11 cellular contexts compared by ENCODE assay signal in genomic region chr2:10431797-10432196, GRCh38. TPM values are rescaled to one million over a fixed set of nuclear protein-coding genes. Genes with fewer than 3 reads are reported as not detected.
A peak's percentile ranks its signal among the peaks of the same experiment; 100 is the strongest.
DNase-seq lines count a peak whose midpoint lies in the region; ATAC-seq and TF ChIP-seq lines count a peak whose summit lies in the region.
"Had no signal": no experiment of that assay in that cellular context is flagged by ENCODE, and none has a peak within 500 bp of the region (broad histone marks: within the 10 kb centered on the region; RNA-seq: fewer than 3 reads in every experiment).

No MANE protein-coding gene starts in this region.

- H3K4me2 ChIP-seq in neuronal stem cell (ENCODE audit: insufficient read depth, low read length, poor library complexity, severe bottlenecking): no peak overlapping the region

- TF ChIP-seq POLR2A in erythroblast (IDR thresholded peaks at IDR 0.05; ENCODE audit: low read length) (no peak), gastroesophageal sphincter (IDR thresholded peaks at IDR 0.05) (no peak)

- intact Hi-C loops in Caco-2 (cut with micrococcal nuclease; ENCODE audit: unreplicated experiment): loop anchor here (10.0 kb wide), 2 partner anchors 157 to 617 kb away; no protein-coding TSS in a partner anchor

- no peak overlapping the region for H2AFZ ChIP-seq in neuronal stem cell (ENCODE audit: low read length)

- BruUV-seq in Caco-2 (replicated peaks; lab: Mats Ljungman, UMichigan): no TSS peak

- 0 out of 2 replicates have a peak overlapping the region, but pooled peaks have one; percentile 3 for H3K4me3 ChIP-seq in Caco-2 (ENCODE audit: low read depth, low read length)
- no peak overlapping the region for H3K4me3 ChIP-seq in neuronal stem cell (ENCODE audit: low read length in 2 of 2)
- no peak overlapping the region for H3K4me3 ChIP-seq in right atrium auricular region
- H3K4me3 ChIP-seq in gastroesophageal sphincter: peak overlapping the region in 1 of 2 donors; percentile 43
- H3K4me3 ChIP-seq in brain microvascular endothelial cell (ENCODE audit: low read depth, low read length): no peak overlapping the region
- H3K4me3 ChIP-seq: uterus had no signal

- no peak overlapping the region for H4K8ac ChIP-seq in neuronal stem cell (ENCODE audit: low read depth, low read length)

- in situ Hi-C loops in brain microvascular endothelial cell (cut with HindIII; ENCODE audit: low pct_ligation_motif_present, low sequenced_read_pairs): loop anchor here (25.0 kb wide), 1 partner anchor 319 kb away; the partner anchor contains the start of gene RRM2

- no peak for TF ChIP-seq EP300 in gastroesophageal sphincter (IDR thresholded peaks at IDR 0.05)

- H3K27ac ChIP-seq in neuronal stem cell (replicated peaks; ENCODE audit: low read length) (no peak overlapping the region), right atrium auricular region (no peak overlapping the region), gastroesophageal sphincter (no peak overlapping the region), brain microvascular endothelial cell (no peak overlapping the region)
- H3K27ac ChIP-seq: gastrocnemius medialis, uterus had no signal

- no peak for DNase-seq in Caco-2
- peak; percentile 41 to 46 for DNase-seq in erythroblast (lab: John Stamatoyannopoulos, UW)
- DNase-seq in neuronal stem cell (ENCODE audit: low spot score): no peak
- DNase-seq in right atrium auricular region (ENCODE audit: low spot score): no peak
- DNase-seq in NCI-H1694 (lab: John Stamatoyannopoulos, UW): no peak
- no peak for DNase-seq in brain microvascular endothelial cell
- DNase-seq: DMS79 treated with DMSO at 0.1 percent for 48 hours, gastrocnemius medialis, uterus had no signal

- H2AK5ac ChIP-seq in neuronal stem cell (ENCODE audit: low read depth, low read length): peak overlapping the region; percentile 68

- TF ChIP-seq CTCF in Caco-2 (IDR thresholded peaks at IDR 0.05; ENCODE audit: insufficient read depth in 1 of 2, low read depth in 1 of 2, low read length in 1 of 2, severe bottlenecking in 1 of 2, unreplicated experiment in 1 of 2): no peak
- no peak for TF ChIP-seq CTCF in right atrium auricular region (IDR thresholded peaks at IDR 0.05)
- TF ChIP-seq CTCF in gastroesophageal sphincter (IDR thresholded peaks at IDR 0.05): no peak
- TF ChIP-seq CTCF in brain microvascular endothelial cell (IDR thresholded peaks at IDR 0.05; ENCODE audit: low read depth, low read length, missing control alignments): no peak

- no peak overlapping the region for H3K14ac ChIP-seq in neuronal stem cell (ENCODE audit: low read length)

- H2BK5ac ChIP-seq in neuronal stem cell (ENCODE audit: low read length): peak overlapping the region; percentile 7

- H3K9me3 ChIP-seq in Caco-2 (no peaks in the 10 kb centered on the region), neuronal stem cell (replicated peaks in 1 of 2; ENCODE audit: control insufficient read depth in 2 of 2, insufficient read depth in 1 of 2, low read depth in 1 of 2, low read length in 2 of 2) (peaks cover 0 to 5% of the 10 kb centered on the region in 2 donors), right atrium auricular region (no peaks in the 10 kb centered on the region), gastroesophageal sphincter (no peaks in the 10 kb centered on the region)
- H3K9me3 ChIP-seq: gastrocnemius medialis, uterus had no signal

- H3K27me3 Mint-ChIP-seq in Caco-2 (ENCODE audit: insufficient read depth, unreplicated experiment) (no peaks in the 10 kb centered on the region), IgD-negative memory B cell (no peaks in the 10 kb centered on the region)

- no CpG with 5 or more reads among the region's 16 CpGs for WGBS in neuronal stem cell (ENCODE audit: extremely low coverage in 2 of 2, insufficient read length in 2 of 2, insufficient replicate concordance in 1 of 2), 2 donors
- WGBS in gastroesophageal sphincter (ENCODE audit: low coverage in 1 of 2), 2 donors: 24% methylated on average over 6 of the region's 16 CpGs; no CpG with 5 or more reads in 1 of the 2 donors

- H3K36me3 Mint-ChIP-seq in Caco-2 (ENCODE audit: insufficient read depth, unreplicated experiment) (no peaks in the 10 kb centered on the region), IgD-negative memory B cell (no peaks in the 10 kb centered on the region)

- no peak overlapping the region for H3K18ac ChIP-seq in neuronal stem cell (ENCODE audit: low read length)

- CTCF ChIA-PET in Caco-2 (lab: Charles Lee): no interaction called here

- H3K27ac Mint-ChIP-seq in Caco-2 (ENCODE audit: unreplicated experiment) (no peak overlapping the region), IgD-negative memory B cell (peak overlapping the region in 1 of 3 donors; percentile 72)

- POLR2A ChIA-PET in Caco-2 (lab: Charles Lee): no interaction called here

- H3K23ac ChIP-seq in neuronal stem cell (ENCODE audit: low read depth, low read length, poor library complexity): no peak overlapping the region

- H3K4me1 Mint-ChIP-seq in Caco-2 (ENCODE audit: low read depth, unreplicated experiment) (peaks cover 8% of the 10 kb centered on the region), IgD-negative memory B cell (peaks cover 5 to 16% (median 15%) of the 10 kb centered on the region in 3 donors)

- H3K9me3 Mint-ChIP-seq in Caco-2 (ENCODE audit: unreplicated experiment): no peaks in the 10 kb centered on the region
- no peaks in the 10 kb centered on the region for H3K9me3 Mint-ChIP-seq in IgD-negative memory B cell

- no peaks in the 10 kb centered on the region for H3K36me3 ChIP-seq in Caco-2 (ENCODE audit: control insufficient read depth, insufficient read depth, low read length)
- H3K36me3 ChIP-seq in neuronal stem cell (replicated peaks in 1 of 2; ENCODE audit: control insufficient read depth in 2 of 2, insufficient read depth in 2 of 2, low read length in 2 of 2): peaks cover 0 to 1% of the 10 kb centered on the region in 2 donors
- H3K36me3 ChIP-seq in right atrium auricular region: peaks cover 5% of the 10 kb centered on the region
- H3K36me3 ChIP-seq in gastroesophageal sphincter: peaks cover 0 to 11% of the 10 kb centered on the region in 2 donors
- no peaks in the 10 kb centered on the region for H3K36me3 ChIP-seq in brain microvascular endothelial cell (replicated peaks)
- H3K36me3 ChIP-seq: gastrocnemius medialis, uterus had no signal

- peak overlapping the region; percentile 49 for H3K4me3 Mint-ChIP-seq in Caco-2 (ENCODE audit: unreplicated experiment)
- H3K4me3 Mint-ChIP-seq in IgD-negative memory B cell: peak overlapping the region; percentile 53 to 94 (median 73)

- no peak overlapping the region for H4K91ac ChIP-seq in neuronal stem cell (ENCODE audit: low read depth, low read length, poor library complexity)

- H3K4me1 ChIP-seq in Caco-2 (peaks cover 18% of the 10 kb centered on the region), neuronal stem cell (ENCODE audit: control insufficient read depth in 2 of 2, insufficient read depth in 1 of 2, low read depth in 1 of 2, low read length in 2 of 2) (peaks cover 20 to 30% of the 10 kb centered on the region in 2 donors), right atrium auricular region (peaks cover 0 to 9% of the 10 kb centered on the region in 2 donors), gastroesophageal sphincter (peaks cover 0 to 38% (median 16%) of the 10 kb centered on the region in 3 donors)
- H3K4me1 ChIP-seq: uterus had no signal

- no peak overlapping the region for H3K9ac ChIP-seq in neuronal stem cell (ENCODE audit: low read depth, low read length, poor library complexity)

- peak overlapping the region; percentile 22 for H2BK120ac ChIP-seq in neuronal stem cell (ENCODE audit: low read depth, low read length)

- H2BK12ac ChIP-seq in neuronal stem cell (ENCODE audit: low read length): no peak overlapping the region

- no peak for ATAC-seq in gastroesophageal sphincter
- ATAC-seq: gastrocnemius medialis had no signal

- no peak overlapping the region for H2BK15ac ChIP-seq in neuronal stem cell (ENCODE audit: low read length)

- H3K27me3 ChIP-seq in Caco-2 (replicated peaks; ENCODE audit: control insufficient read depth, insufficient read depth, low read length) (no peaks in the 10 kb centered on the region), neuronal stem cell (ENCODE audit: control insufficient read depth in 3 of 3, insufficient read depth in 3 of 3, low read depth in 1 of 3, low read length in 3 of 3) (peaks cover 0 to 16% (median 0%) of the 10 kb centered on the region in 3 experiments), right atrium auricular region (no peaks in the 10 kb centered on the region), gastroesophageal sphincter (peaks cover 20% of the 10 kb centered on the region), brain microvascular endothelial cell (replicated peaks) (no peaks in the 10 kb centered on the region)
- H3K27me3 ChIP-seq: uterus had no signal

- no peak overlapping the region for H3K4ac ChIP-seq in neuronal stem cell (ENCODE audit: low read length)

- H3K79me1 ChIP-seq in neuronal stem cell (ENCODE audit: low read depth, low read length): peaks cover 5% of the 10 kb centered on the region

RNA-seq across cellular contexts. Expression of gene ODC1, which starts 16.3 kb away (rescaled TPM):
- total RNA-seq in Caco-2 (2022) (277 and 285 TPM in 2 replicates), right atrium auricular region (10 to 100 TPM; 41.3 to 73.9 TPM), gastroesophageal sphincter (100 to 1,000 TPM; 105 to 199 (median 137) TPM)
- polyA plus RNA-seq in IgD-negative memory B cell: 207 TPM
- polyA plus RNA-seq in neuronal stem cell (2013, experiment 1 of 2): 196 TPM
- 192 TPM for polyA plus RNA-seq in neuronal stem cell (2013, experiment 2 of 2)

Comparison
In these comparisons a context has a peak if more than half of its experiments do, and no peak if none do; other contexts are left out.
1. DNase-seq: peak in erythroblast (2 of 2); none in Caco-2 (0 of 2), neuronal stem cell (single experiment), right atrium auricular region (single experiment), NCI-H1694 (single experiment) and brain microvascular endothelial cell (single experiment).